In the genomic region with DNA sequence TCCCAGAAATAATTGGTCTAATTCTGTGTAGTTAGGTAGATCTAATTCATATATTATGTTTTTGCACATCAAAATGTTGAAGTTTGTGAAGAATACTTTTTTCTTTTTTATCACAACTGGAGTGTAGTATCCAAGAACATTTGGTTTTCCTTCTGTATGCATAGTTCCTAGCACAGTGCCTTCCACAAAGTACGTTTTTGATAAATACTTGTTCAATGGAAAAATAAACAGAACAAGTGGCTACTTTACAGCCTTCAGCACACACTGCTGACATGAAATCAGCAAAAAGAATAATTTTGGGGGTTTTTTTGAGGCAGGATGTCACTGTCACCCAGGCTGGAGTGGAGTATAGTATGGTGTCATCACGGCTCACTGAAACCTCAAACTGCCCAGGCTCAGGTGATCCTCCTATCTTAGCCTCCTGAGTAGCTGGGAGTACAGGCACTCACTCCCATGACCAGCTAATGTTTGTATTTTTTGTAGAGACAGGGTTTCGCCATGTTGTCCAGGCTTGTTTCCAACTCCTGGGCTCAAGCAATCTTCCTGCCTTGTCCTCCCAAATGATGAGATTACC, we compare ENCODE assay signal across 26 cellular contexts.
DNase-seq lines count a peak whose midpoint lies in the region; ATAC-seq and TF ChIP-seq lines count a peak whose summit lies in the region.
"Had no signal": no experiment of that assay in that cellular context is flagged by ENCODE, and none has a peak within 500 bp of the region (broad histone marks: within the 10 kb centered on the region; RNA-seq: fewer than 3 reads in every experiment).

No MANE protein-coding gene starts in this region.

- no peak for DNase-seq in activated naive CD4-positive, alpha-beta T cell treated with anti-CD3 and anti-CD28 coated beads, Interleukin-2, amount 10 ng/mL, durations not matched to agents 7 days and 5 days
- DNase-seq in activated naive CD4-positive, alpha-beta T cell treated with Interleukin-2 at 50 U/mL for 16 hours, result no peak
- DNase-seq in activated CD4-positive, alpha-beta memory T cell treated with anti-CD3 and anti-CD28 coated beads for 36 hours, result peak; percentile 16
- DNase-seq in left lung, result no peak
- DNase-seq in upper lobe of right lung, result no peak
- DNase-seq in posterior cingulate gyrus, result no peak
- no peak for DNase-seq in thyroid gland
- DNase-seq: activated CD4-positive, alpha-beta T cell treated with anti-CD3 and anti-CD28 coated beads, Interleukin-2, amount 50 U/mL, for 48 hours; activated T-cell treated with anti-CD3 and anti-CD28 coated beads, Interleukin-2, amount 50 U/mL, for 4 hours; C1 segment of cervical spinal cord; head of caudate nucleus; left cardiac atrium; mesendoderm; NCI-H1092 treated with DMSO at 0.1 percent for 48 hours; NCI-H2029 treated with DMSO at 0.1 percent for 48 hours; NCI-H345; NCI-H748 treated with DMSO at 0.1 percent for 48 hours; occipital lobe; SHP77; stimulated activated CD4-positive, alpha-beta T cell treated with anti-CD3 and anti-CD28 coated beads, Interleukin-2, amount 100 ng/mL, for 24 hours; T1000 had no signal

- POLR2A ChIA-PET in activated CD4-positive, alpha-beta memory T cell treated with anti-CD3 and anti-CD28 coated beads for 36 hours (lab: Charles Lee), result no interaction called here

- H3K9me3 ChIP-seq in left lung (no peaks in the 10 kb centered on the region), upper lobe of right lung (no peaks in the 10 kb centered on the region), thyroid gland (no peaks in the 10 kb centered on the region)
- H3K9me3 ChIP-seq: suprapubic skin had no signal

- ATAC-seq in left lung (peak; percentile 85), upper lobe of right lung (peak; percentile 67), HG03354 (IDR thresholded peaks at IDR 0.05; ENCODE audit: poor library complexity, severe bottlenecking, unreplicated experiment) (no peak)
- ATAC-seq: left cardiac atrium, WTC11 had no signal

- H3K4me1 ChIP-seq in left lung (peaks cover 0 to 8% of the 10 kb centered on the region in 2 donors), upper lobe of right lung (no peaks in the 10 kb centered on the region), thyroid gland (no peaks in the 10 kb centered on the region)
- H3K4me1 ChIP-seq: suprapubic skin had no signal

- H3K27me3 ChIP-seq in left lung (no peaks in the 10 kb centered on the region), upper lobe of right lung (no peaks in the 10 kb centered on the region), thyroid gland (no peaks in the 10 kb centered on the region)
- H3K27me3 ChIP-seq: suprapubic skin had no signal

- peak overlapping the region; percentile 53 for H3K27ac Mint-ChIP-seq in activated naive CD4-positive, alpha-beta T cell treated with anti-CD3 and anti-CD28 coated beads, Interleukin-2, amount 10 ng/mL, durations not matched to agents 7 days and 5 days
- peak overlapping the region; percentile 66 for H3K27ac Mint-ChIP-seq in activated CD4-positive, alpha-beta memory T cell treated with anti-CD3 and anti-CD28 coated beads for 36 hours
- H3K27ac Mint-ChIP-seq: WTC11 had no signal

- peaks cover 7% of the 10 kb centered on the region for H3K36me3 Mint-ChIP-seq in activated naive CD4-positive, alpha-beta T cell treated with anti-CD3 and anti-CD28 coated beads, Interleukin-2, amount 10 ng/mL, durations not matched to agents 7 days and 5 days
- H3K36me3 Mint-ChIP-seq in activated CD4-positive, alpha-beta memory T cell treated with anti-CD3 and anti-CD28 coated beads for 36 hours, result peaks cover 3% of the 10 kb centered on the region
- H3K36me3 Mint-ChIP-seq: WTC11 had no signal

- TF ChIP-seq CTCF in left lung (IDR thresholded peaks at IDR 0.05) (no peak), upper lobe of right lung (IDR thresholded peaks at IDR 0.05) (no peak), thyroid gland (IDR thresholded peaks at IDR 0.05) (no peak)

- intact Hi-C loops in activated CD4-positive, alpha-beta memory T cell treated with anti-CD3 and anti-CD28 coated beads for 36 hours (cut with micrococcal nuclease), result no loop called here
- intact Hi-C loops in left lung (cut with DNase I), result no loop called here
- intact Hi-C loops in upper lobe of right lung (cut with DNase I), result no loop called here
- intact Hi-C loops in posterior cingulate gyrus (cut with DNase I), result no loop called here
- intact Hi-C loops in thyroid gland (cut with DNase I), result no loop called here

- H3K27ac ChIP-seq in left lung (peak overlapping the region in 1 of 2 donors; percentile 48), upper lobe of right lung (no peak overlapping the region), thyroid gland (no peak overlapping the region)
- H3K27ac ChIP-seq: epithelial cell of prostate, skin epidermis, suprapubic skin had no signal

- peaks cover 5% of the 10 kb centered on the region for H3K4me1 Mint-ChIP-seq in activated naive CD4-positive, alpha-beta T cell treated with anti-CD3 and anti-CD28 coated beads, Interleukin-2, amount 10 ng/mL, durations not matched to agents 7 days and 5 days
- H3K4me1 Mint-ChIP-seq in activated CD4-positive, alpha-beta memory T cell treated with anti-CD3 and anti-CD28 coated beads for 36 hours (ENCODE audit: low read depth), result peaks cover 10% of the 10 kb centered on the region
- H3K4me1 Mint-ChIP-seq: WTC11 had no signal

- no peak overlapping the region for H3K4me3 ChIP-seq in left lung
- no peak overlapping the region for H3K4me3 ChIP-seq in upper lobe of right lung
- H3K4me3 ChIP-seq in thyroid gland (replicated peaks in 1 of 3), result no peak overlapping the region
- H3K4me3 ChIP-seq: skin epidermis, suprapubic skin had no signal

- TF ChIP-seq POLR2A in thyroid gland (IDR thresholded peaks at IDR 0.05), result no peak

- H3K27me3 Mint-ChIP-seq in activated naive CD4-positive, alpha-beta T cell treated with anti-CD3 and anti-CD28 coated beads, Interleukin-2, amount 10 ng/mL, durations not matched to agents 7 days and 5 days, result peaks cover 13% of the 10 kb centered on the region
- no peaks in the 10 kb centered on the region for H3K27me3 Mint-ChIP-seq in activated CD4-positive, alpha-beta memory T cell treated with anti-CD3 and anti-CD28 coated beads for 36 hours

- CTCF ChIA-PET in activated naive CD4-positive, alpha-beta T cell treated with anti-CD3 and anti-CD28 coated beads, Interleukin-2, amount 10 ng/mL, durations not matched to agents 7 days and 5 days (lab: Charles Lee), result no interaction called here
- CTCF ChIA-PET in activated CD4-positive, alpha-beta memory T cell treated with anti-CD3 and anti-CD28 coated beads for 36 hours (lab: Charles Lee), result interaction anchor here (1.3 kb wide), 1 partner anchor 30 kb away, joined by 3 read pairs; no protein-coding TSS in a partner anchor

- WGBS in thyroid gland, 2 donors, result 64 to 75% methylated on average over 3 of the region's 3 CpGs

- H3K36me3 ChIP-seq in left lung (no peaks in the 10 kb centered on the region), upper lobe of right lung (no peaks in the 10 kb centered on the region), thyroid gland (no peaks in the 10 kb centered on the region)
- H3K36me3 ChIP-seq: suprapubic skin had no signal

- H3K4me3 Mint-ChIP-seq in activated naive CD4-positive, alpha-beta T cell treated with anti-CD3 and anti-CD28 coated beads, Interleukin-2, amount 10 ng/mL, durations not matched to agents 7 days and 5 days, result no peak overlapping the region
- H3K4me3 Mint-ChIP-seq in activated CD4-positive, alpha-beta memory T cell treated with anti-CD3 and anti-CD28 coated beads for 36 hours, result no peak overlapping the region
- H3K4me3 Mint-ChIP-seq: activated T-cell treated with anti-CD3 and anti-CD28 coated beads, Interleukin-2, amount 50 U/mL, for 4 hours; WTC11 had no signal

- no peaks in the 10 kb centered on the region for H3K9me3 Mint-ChIP-seq in activated naive CD4-positive, alpha-beta T cell treated with anti-CD3 and anti-CD28 coated beads, Interleukin-2, amount 10 ng/mL, durations not matched to agents 7 days and 5 days
- no peaks in the 10 kb centered on the region for H3K9me3 Mint-ChIP-seq in activated CD4-positive, alpha-beta memory T cell treated with anti-CD3 and anti-CD28 coated beads for 36 hours
- H3K9me3 Mint-ChIP-seq: activated T-cell treated with anti-CD3 and anti-CD28 coated beads, Interleukin-2, amount 50 U/mL, for 4 hours; WTC11 had no signal
